21 cellular contexts compared by ENCODE assay signal in the genomic region with DNA sequence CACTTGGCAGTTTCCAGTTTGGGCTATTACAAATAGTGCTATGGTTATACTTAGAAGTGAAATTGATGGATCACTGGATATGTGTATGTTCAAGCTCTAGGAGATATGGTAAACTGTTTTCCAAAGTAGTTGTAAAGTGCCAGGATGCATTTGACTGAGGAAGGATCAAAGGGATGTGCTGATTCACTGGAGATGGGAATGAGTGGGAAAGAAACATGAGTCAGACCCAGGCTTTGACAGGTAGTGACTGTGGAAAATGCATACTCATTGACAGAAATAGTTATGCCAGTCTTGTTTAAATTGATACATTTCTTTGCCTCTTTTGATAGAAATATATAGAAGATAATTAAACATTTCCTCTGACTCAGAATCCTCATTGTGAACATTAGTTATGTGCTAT.
A peak's percentile ranks its signal among the peaks of the same experiment; 100 is the strongest.
DNase-seq lines count a peak whose midpoint lies in the region; ATAC-seq, FAIRE-seq and TF ChIP-seq lines count a peak whose summit lies in the region.
"Had no signal": no experiment of that assay in that cellular context is flagged by ENCODE, and none has a peak within 500 bp of the region (broad histone marks: within the 10 kb centered on the region; RNA-seq: fewer than 3 reads in every experiment).

No MANE protein-coding gene starts in this region.

- DNase-seq in ELR (ENCODE audit: low read depth) (peak; percentile 65), PC-3 (peak; percentile 68), bronchial epithelial cell (ENCODE audit: low read depth) (peak; percentile 81), lung microvascular endothelial cell (ENCODE audit: low read depth in 2 of 2) (peak; percentile 51 to 85), GM13976 (ENCODE audit: low spot score) (no peak), T-helper 9 cell (no peak), erythroblast (lab: John Stamatoyannopoulos, UW) (no peak)
- DNase-seq: activated CD4-positive, alpha-beta memory T cell treated with anti-CD3 and anti-CD28 coated beads, Interleukin-2, amount 10 ng/mL, durations not matched to agents 7 days and 5 days; activated T-cell treated with anti-CD3 and anti-CD28 coated beads, Interleukin-2, amount 50 U/mL, for 24 hours; brain microvascular endothelial cell; COR-L47; lower lobe of right lung; NCI-H1417 treated with DMSO at 0.1 percent for 48 hours; Peyer's patch; stimulated activated CD4-positive, alpha-beta T cell treated with anti-CD3 and anti-CD28 coated beads, Interleukin-4, amount 100 ng/mL, for 4 hours; substantia nigra; WERI-Rb-1 had no signal

- H3K4me3 ChIP-seq in PC-3 (ENCODE audit: low read length) (no peak overlapping the region), bronchial epithelial cell (ENCODE audit: low read depth, low read length) (no peak overlapping the region)
- H3K4me3 ChIP-seq: GM12878, lower lobe of right lung, Peyer's patch, skin epidermis had no signal

- no peaks in the 10 kb centered on the region for H3K9me2 ChIP-seq in PC-3 (replicated peaks; ENCODE audit: low read length)

- TF ChIP-seq CTCF in PC-3 (conservative IDR thresholded peaks at IDR 0.05; ENCODE audit: low read depth, low read length) (no peak), bronchial epithelial cell (IDR thresholded peaks at IDR 0.05; ENCODE audit: insufficient read depth, low read length, severe bottlenecking) (no peak), GM13976 (IDR thresholded peaks at IDR 0.05; ENCODE audit: borderline replicate concordance, control extremely low read depth, extremely low read depth, insufficient read depth, missing control alignments) (no peak)

- no peaks in the 10 kb centered on the region for H3K79me2 ChIP-seq in PC-3 (ENCODE audit: low read length)

- POLR2A ChIA-PET in PC-3 (lab: Charles Lee; ENCODE audit: unreplicated experiment), result interaction anchor here (0.5 kb wide), 1 partner anchor 273 kb away, joined by 8 read pairs; no protein-coding TSS in a partner anchor

- H3K27me3 ChIP-seq in PC-3 (ENCODE audit: low read length) (no peaks in the 10 kb centered on the region), bronchial epithelial cell (ENCODE audit: control insufficient read depth, insufficient read depth, low read length) (no peaks in the 10 kb centered on the region)
- H3K27me3 ChIP-seq: brain microvascular endothelial cell, Peyer's patch had no signal

- FAIRE-seq in bronchial epithelial cell (lab: Jason Lieb, UNC), result no peak
- FAIRE-seq: GM12878 had no signal

- no peaks in the 10 kb centered on the region for H4K20me1 ChIP-seq in PC-3 (ENCODE audit: low read length)

- BruUV-seq in PC-3 (replicated peaks; lab: Mats Ljungman, UMichigan), result no TSS peak

- no peak overlapping the region for H3K4me2 ChIP-seq in PC-3 (ENCODE audit: low read length)

- TF ChIP-seq POLR2A in erythroblast (IDR thresholded peaks at IDR 0.05; ENCODE audit: low read length), result no peak

- no peak overlapping the region for H3K9ac ChIP-seq in PC-3 (ENCODE audit: low read length)

- H2AFZ ChIP-seq in PC-3 (ENCODE audit: low read length), result no peak overlapping the region

- H3K36me3 ChIP-seq in PC-3 (ENCODE audit: low read depth, low read length) (peaks cover 22% of the 10 kb centered on the region), bronchial epithelial cell (ENCODE audit: control insufficient read depth, insufficient read depth, low read length) (no peaks in the 10 kb centered on the region)
- H3K36me3 ChIP-seq: brain microvascular endothelial cell had no signal

- CTCF ChIA-PET in PC-3 (lab: Charles Lee), result no interaction called here

- no peaks in the 10 kb centered on the region for H3F3A ChIP-seq in PC-3 (ENCODE audit: low read length, unreplicated experiment)

- H3K4me1 ChIP-seq in PC-3 (ENCODE audit: insufficient read depth, low read length), result peaks cover 14% of the 10 kb centered on the region
- H3K4me1 ChIP-seq: lower lobe of right lung, Peyer's patch had no signal

- in situ Hi-C loops in GM13976 (cut with MboI; ENCODE audit: low sequenced_read_pairs, unreplicated experiment), result no loop called here

- H3K27ac ChIP-seq in PC-3 (ENCODE audit: low read length), result peak overlapping the region; percentile 29
- H3K27ac ChIP-seq: brain microvascular endothelial cell, lower lobe of right lung, Peyer's patch, skin epidermis, WERI-Rb-1 had no signal

- intact Hi-C loops in PC-3 (cut with micrococcal nuclease), result no loop called here

- ATAC-seq in PC-3 (peak; percentile 77), GM21723 (IDR thresholded peaks at IDR 0.05; ENCODE audit: unreplicated experiment) (no peak)
- ATAC-seq: esophagus mucosa, GM12878, lower lobe of right lung had no signal

- no peaks in the 10 kb centered on the region for H3K9me3 ChIP-seq in PC-3 (ENCODE audit: low read length)
- H3K9me3 ChIP-seq: lower lobe of right lung, Peyer's patch had no signal

Comparison
In these comparisons a context has a peak if more than half of its experiments do, and no peak if none do; other contexts are left out.
1. DNase-seq: peak in ELR (single experiment), PC-3 (single experiment), bronchial epithelial cell (single experiment) and lung microvascular endothelial cell (2 of 2); none in GM13976 (single experiment), T-helper 9 cell (single experiment) and erythroblast (0 of 2).